Comparison of ENCODE assay signal across 24 cellular contexts in the genomic region with DNA sequence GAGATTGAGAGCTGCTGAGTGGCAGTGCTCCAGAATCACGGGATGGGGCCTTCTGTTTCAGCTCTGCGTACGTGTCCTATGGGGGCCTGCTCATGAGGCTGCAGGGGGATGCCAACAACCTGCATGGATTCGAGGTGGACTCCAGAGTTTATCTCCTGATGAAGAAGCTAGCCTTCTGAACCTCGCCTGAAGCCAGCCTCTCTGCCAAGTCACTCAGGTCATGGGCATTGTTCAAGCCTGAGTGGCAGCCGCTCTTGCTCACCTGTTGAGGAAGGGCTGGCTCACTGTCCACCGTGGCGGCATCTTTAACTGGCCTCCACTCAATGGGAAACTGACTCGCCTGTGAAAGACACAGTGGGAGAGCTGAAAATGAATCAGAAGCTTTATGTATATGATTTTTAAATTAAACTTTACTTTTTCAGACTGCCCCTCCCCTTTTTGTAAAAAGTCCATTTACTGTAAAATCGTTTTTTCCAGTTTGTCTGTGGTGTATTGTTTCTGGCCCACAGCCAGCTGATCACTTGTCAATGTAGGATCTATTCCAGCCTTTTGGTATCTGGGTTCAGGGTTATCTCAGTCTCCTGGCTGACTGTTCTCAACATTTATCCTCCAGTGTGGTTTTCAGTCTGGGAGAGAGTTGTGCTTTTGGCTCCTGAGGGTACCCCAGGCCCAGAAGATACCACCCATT. TPM values are rescaled to one million over a fixed set of nuclear protein-coding genes. Genes with fewer than 3 reads are reported as not detected.
DNase-seq lines count a peak whose midpoint lies in the region; ATAC-seq, FAIRE-seq and TF ChIP-seq lines count a peak whose summit lies in the region.
"Had no signal": no experiment of that assay in that cellular context is flagged by ENCODE, and none has a peak within 500 bp of the region (broad histone marks: within the 10 kb centered on the region; RNA-seq: fewer than 3 reads in every experiment).

No MANE protein-coding gene starts in this region.

- peak overlapping the region; percentile 50 for H3K27ac Mint-ChIP-seq in activated naive CD4-positive, alpha-beta T cell treated with anti-CD3 and anti-CD28 coated beads for 36 hours
- H3K27ac Mint-ChIP-seq in activated naive CD4-positive, alpha-beta T cell treated with anti-CD3 and anti-CD28 coated beads, Interleukin-2, amount 10 ng/mL, durations not matched to agents 7 days and 5 days, result no peak overlapping the region
- no peak overlapping the region for H3K27ac Mint-ChIP-seq in T-cell

- no peak for FAIRE-seq in kidney (lab: Jason Lieb, UNC)
- FAIRE-seq: GM19239 had no signal

- H3K4me3 Mint-ChIP-seq in activated naive CD4-positive, alpha-beta T cell treated with anti-CD3 and anti-CD28 coated beads for 36 hours, result no peak overlapping the region
- H3K4me3 Mint-ChIP-seq in activated naive CD4-positive, alpha-beta T cell treated with anti-CD3 and anti-CD28 coated beads, Interleukin-2, amount 10 ng/mL, durations not matched to agents 7 days and 5 days, result no peak overlapping the region
- H3K4me3 Mint-ChIP-seq in T-cell, result no peak overlapping the region
- H3K4me3 Mint-ChIP-seq: immature natural killer cell had no signal

- H3K27me3 ChIP-seq in ascending aorta, result no peaks in the 10 kb centered on the region
- H3K27me3 ChIP-seq in subcutaneous abdominal adipose tissue (ENCODE audit: control insufficient read depth in 5 of 5, insufficient read depth in 4 of 5, low read length in 5 of 5), result no peaks in the 10 kb centered on the region
- no peaks in the 10 kb centered on the region for H3K27me3 ChIP-seq in body of pancreas
- H3K27me3 ChIP-seq: stomach, vagina had no signal

- POLR2A ChIA-PET in T-cell (lab: Charles Lee), result no interaction called here

- 71 to 80% methylated on average over 5 to 10 of the region's 10 CpGs for WGBS in body of pancreas, 2 donors

- H3K36me3 ChIP-seq in ascending aorta (peaks cover 8 to 29% of the 10 kb centered on the region in 2 donors), kidney (ENCODE audit: control insufficient read depth in 1 of 2, insufficient read depth in 2 of 2, low read length in 2 of 2) (peaks cover 12 to 34% of the 10 kb centered on the region in 2 donors), subcutaneous abdominal adipose tissue (ENCODE audit: control insufficient read depth in 5 of 5, insufficient read depth in 5 of 5, low read length in 5 of 5) (peaks cover 7 to 30% (median 26%) of the 10 kb centered on the region in 5 donors), body of pancreas (replicated peaks in 1 of 2; ENCODE audit: insufficient read depth in 1 of 2, low read depth in 2 of 2) (peaks cover 0 to 7% of the 10 kb centered on the region in 2 donors)

- intact Hi-C loops in activated naive CD4-positive, alpha-beta T cell treated with anti-CD3 and anti-CD28 coated beads for 36 hours (cut with micrococcal nuclease), result no loop called here
- intact Hi-C loops in ascending aorta (cut with DNase I), result loop anchor here (5.0 to 10.0 kb wide), 2 partner anchors 344 to 407 kb away; partner anchors contain the start of gene MAGEF1
- intact Hi-C loops in kidney (cut with DNase I), result no loop called here
- intact Hi-C loops in body of pancreas (cut with DNase I), result no loop called here

- peaks cover 33% of the 10 kb centered on the region for H3K4me1 Mint-ChIP-seq in activated naive CD4-positive, alpha-beta T cell treated with anti-CD3 and anti-CD28 coated beads for 36 hours (ENCODE audit: low read depth)
- H3K4me1 Mint-ChIP-seq in activated naive CD4-positive, alpha-beta T cell treated with anti-CD3 and anti-CD28 coated beads, Interleukin-2, amount 10 ng/mL, durations not matched to agents 7 days and 5 days, result peaks cover 26% of the 10 kb centered on the region
- peaks cover 23 to 36% (median 32%) of the 10 kb centered on the region in 3 donors for H3K4me1 Mint-ChIP-seq in T-cell

- ATAC-seq in body of pancreas, result no peak
- no peak for ATAC-seq in T-cell (replicated peaks in 1 of 4)

- H3K27me3 Mint-ChIP-seq in activated naive CD4-positive, alpha-beta T cell treated with anti-CD3 and anti-CD28 coated beads for 36 hours (ENCODE audit: low read depth), result no peaks in the 10 kb centered on the region
- peaks cover 10% of the 10 kb centered on the region for H3K27me3 Mint-ChIP-seq in activated naive CD4-positive, alpha-beta T cell treated with anti-CD3 and anti-CD28 coated beads, Interleukin-2, amount 10 ng/mL, durations not matched to agents 7 days and 5 days
- H3K27me3 Mint-ChIP-seq in T-cell, result no peaks in the 10 kb centered on the region

- CTCF ChIA-PET in activated naive CD4-positive, alpha-beta T cell treated with anti-CD3 and anti-CD28 coated beads for 36 hours (lab: Charles Lee), result interaction anchor here (0.5 to 8.5 kb wide), 4 partner anchors 14 to 466 kb away, joined by 3 to 85 read pairs (median 4); no protein-coding TSS in a partner anchor
- CTCF ChIA-PET in activated naive CD4-positive, alpha-beta T cell treated with anti-CD3 and anti-CD28 coated beads, Interleukin-2, amount 10 ng/mL, durations not matched to agents 7 days and 5 days (lab: Charles Lee), result interaction anchor here (1.5 kb wide), 1 partner anchor 174 kb away, joined by 10 read pairs; no protein-coding TSS in a partner anchor
- CTCF ChIA-PET in T-cell (lab: Charles Lee), result interaction anchor here in 1 of 2 donors (0.7 kb wide), 1 partner anchor 51 kb away, joined by 3 read pairs; no protein-coding TSS in a partner anchor

- TF ChIP-seq POLR2A in body of pancreas (IDR thresholded peaks at IDR 0.05), result no peak

- no peaks in the 10 kb centered on the region for H3K9me3 ChIP-seq in ascending aorta
- no peaks in the 10 kb centered on the region for H3K9me3 ChIP-seq in kidney (ENCODE audit: control insufficient read depth in 1 of 2, low read length in 2 of 2)
- no peaks in the 10 kb centered on the region for H3K9me3 ChIP-seq in subcutaneous abdominal adipose tissue (ENCODE audit: control insufficient read depth in 5 of 5, low read length in 5 of 5)
- H3K9me3 ChIP-seq in body of pancreas, result no peaks in the 10 kb centered on the region
- H3K9me3 ChIP-seq: stomach, vagina had no signal

- H3K9me3 Mint-ChIP-seq in activated naive CD4-positive, alpha-beta T cell treated with anti-CD3 and anti-CD28 coated beads for 36 hours, result no peaks in the 10 kb centered on the region
- no peaks in the 10 kb centered on the region for H3K9me3 Mint-ChIP-seq in activated naive CD4-positive, alpha-beta T cell treated with anti-CD3 and anti-CD28 coated beads, Interleukin-2, amount 10 ng/mL, durations not matched to agents 7 days and 5 days
- no peaks in the 10 kb centered on the region for H3K9me3 Mint-ChIP-seq in T-cell
- H3K9me3 Mint-ChIP-seq: CD4-positive, CD25-positive, alpha-beta regulatory T cell; immature natural killer cell had no signal

- H3K9ac ChIP-seq in kidney (ENCODE audit: low read length in 2 of 2) (no peak overlapping the region), subcutaneous abdominal adipose tissue (ENCODE audit: low read length in 5 of 5) (no peak overlapping the region)

- H3K4me1 ChIP-seq in ascending aorta, result peaks cover 19 to 28% of the 10 kb centered on the region in 2 donors
- peaks cover 0 to 4% of the 10 kb centered on the region in 2 donors for H3K4me1 ChIP-seq in kidney (ENCODE audit: control insufficient read depth in 1 of 2, insufficient read depth in 1 of 2, low read depth in 1 of 2, low read length in 2 of 2)
- H3K4me1 ChIP-seq in subcutaneous abdominal adipose tissue (ENCODE audit: control insufficient read depth in 5 of 5, insufficient read depth in 5 of 5, low read length in 5 of 5), result peaks cover 0 to 34% (median 25%) of the 10 kb centered on the region in 5 donors
- peaks cover 34% of the 10 kb centered on the region for H3K4me1 ChIP-seq in body of pancreas

- peaks cover 44% of the 10 kb centered on the region for H3K36me3 Mint-ChIP-seq in activated naive CD4-positive, alpha-beta T cell treated with anti-CD3 and anti-CD28 coated beads for 36 hours (ENCODE audit: low read depth)
- H3K36me3 Mint-ChIP-seq in activated naive CD4-positive, alpha-beta T cell treated with anti-CD3 and anti-CD28 coated beads, Interleukin-2, amount 10 ng/mL, durations not matched to agents 7 days and 5 days, result peaks cover 46% of the 10 kb centered on the region
- peaks cover 32% of the 10 kb centered on the region for H3K36me3 Mint-ChIP-seq in T-cell

- TF ChIP-seq CTCF in ascending aorta (IDR thresholded peaks at IDR 0.05) (no peak), kidney (IDR thresholded peaks at IDR 0.05; ENCODE audit: borderline replicate concordance, extremely low read depth, insufficient read depth) (no peak), body of pancreas (IDR thresholded peaks at IDR 0.05) (no peak)

- H3K27ac ChIP-seq in ascending aorta, result peak overlapping the region; percentile 75 to 80
- no peak overlapping the region for H3K27ac ChIP-seq in kidney (ENCODE audit: low read depth in 2 of 2, low read length in 2 of 2)
- peak overlapping the region; percentile 74 for H3K27ac ChIP-seq in subcutaneous abdominal adipose tissue (ENCODE audit: low read depth, low read length)
- peak overlapping the region in 1 of 4 donors; percentile 34 for H3K27ac ChIP-seq in body of pancreas

- no peak for DNase-seq in activated naive CD4-positive, alpha-beta T cell treated with anti-CD3 and anti-CD28 coated beads for 36 hours
- DNase-seq in activated naive CD4-positive, alpha-beta T cell treated with anti-CD3 and anti-CD28 coated beads, Interleukin-2, amount 10 ng/mL, durations not matched to agents 7 days and 5 days, result no peak
- DNase-seq in ascending aorta (ENCODE audit: low spot score in 2 of 2), result no peak
- DNase-seq in kidney, result peak; percentile 4
- no peak for DNase-seq in NCI-H446 treated with DMSO at 0.1 percent for 48 hours (lab: John Stamatoyannopoulos, UW)
- DNase-seq in body of pancreas, result no peak
- no peak for DNase-seq in T-cell
- DNase-seq: CD4-positive, CD25-positive, alpha-beta regulatory T cell; DMS153; effector CD4-positive, alpha-beta T cell; GF-D8; GOT3; immature natural killer cell; NCI-H1105 treated with DMSO at 0.1 percent for 48 hours; NCI-H69; OCI-M1; SHP77 treated with DMSO at 0.1 percent for 48 hours; stimulated activated CD4-positive, alpha-beta T cell treated with anti-CD3 and anti-CD28 coated beads, Interleukin-2, amount 100 ng/mL, for 24 hours; T-helper 2 cell had no signal

- H3K4me3 ChIP-seq in ascending aorta (no peak overlapping the region), kidney (ENCODE audit: low read length in 2 of 2) (no peak overlapping the region), subcutaneous abdominal adipose tissue (ENCODE audit: low read depth in 1 of 5, low read length in 5 of 5) (no peak overlapping the region), body of pancreas (no peak overlapping the region)
- H3K4me3 ChIP-seq: stomach, vagina had no signal

RNA-seq across cellular contexts. Expression of gene POLR2H, which starts 6.8 kb away (rescaled TPM):
- total RNA-seq in activated naive CD4-positive, alpha-beta T cell treated with anti-CD3 and anti-CD28 coated beads for 36 hours, result 10 to 100 TPM; 76.5 to 89.9 TPM
- total RNA-seq in ascending aorta (26.0 TPM), kidney (82.0 TPM), body of pancreas (100 to 1,000 TPM in 1 of 2 donors, 10 to 100 TPM in 1; 32.4 to 137 TPM), T-cell (10 to 100 TPM; 33.0 to 75.1 (median 53.3) TPM)
- 157 TPM for polyA plus RNA-seq in kidney (ENCODE audit: insufficient read depth, low read depth, low replicate concordance)

RNA-seq across cellular contexts. Expression of gene CLCN2, which starts 6.9 kb away (rescaled TPM):
- 1 to 10 TPM; 2.9 TPM for total RNA-seq in activated naive CD4-positive, alpha-beta T cell treated with anti-CD3 and anti-CD28 coated beads for 36 hours
- total RNA-seq in ascending aorta (31.2 TPM), kidney (10.4 TPM), body of pancreas (10 to 100 TPM in 1 of 2 donors, 1 to 10 TPM in 1; 7.5 to 12.2 TPM), T-cell (1 to 10 TPM; 3.2 to 5.9 (median 4.6) TPM)
- 6.4 TPM for polyA plus RNA-seq in kidney (ENCODE audit: insufficient read depth, low read depth, low replicate concordance)

RNA-seq across cellular contexts. Expression of gene THPO, which starts 9.7 kb away (rescaled TPM):
- total RNA-seq in activated naive CD4-positive, alpha-beta T cell treated with anti-CD3 and anti-CD28 coated beads for 36 hours, result not detected
- total RNA-seq in ascending aorta (not detected), kidney (0.85 TPM), body of pancreas (not detected), T-cell (not detected)
- 5.7 TPM for polyA plus RNA-seq in kidney (ENCODE audit: insufficient read depth, low read depth, low replicate concordance)
- total RNA-seq: CD4-positive, CD25-positive, alpha-beta regulatory T cell; lung microvascular endothelial cell; stomach had no signal
- polyA plus RNA-seq: CD4-positive, CD25-positive, alpha-beta regulatory T cell; immature natural killer cell had no signal

RNA-seq across cellular contexts. Expression of gene CHRD, which starts 11.6 kb away (rescaled TPM):
- total RNA-seq in activated naive CD4-positive, alpha-beta T cell treated with anti-CD3 and anti-CD28 coated beads for 36 hours, result not detected
- 172 TPM for total RNA-seq in ascending aorta
- 16.8 TPM for total RNA-seq in kidney
- 18.6 TPM for polyA plus RNA-seq in kidney (ENCODE audit: insufficient read depth, low read depth, low replicate concordance)
- total RNA-seq in body of pancreas, result 10 to 100 TPM; 47.2 to 50.4 TPM
- under 1 TPM in 1 of 5 donors, not detected in 4; 0.28 TPM for total RNA-seq in T-cell
- total RNA-seq: CD4-positive, CD25-positive, alpha-beta regulatory T cell had no signal
- polyA plus RNA-seq: CD4-positive, CD25-positive, alpha-beta regulatory T cell; immature natural killer cell had no signal

RNA-seq across cellular contexts. Expression of gene FAM131A, which starts 30.9 kb away (rescaled TPM):
- 1 to 10 TPM; 3.8 to 5.0 TPM for total RNA-seq in activated naive CD4-positive, alpha-beta T cell treated with anti-CD3 and anti-CD28 coated beads for 36 hours
- total RNA-seq in ascending aorta (47.7 TPM), kidney (20.1 TPM), body of pancreas (10 to 100 TPM; 11.5 to 13.5 TPM), T-cell (10 to 100 TPM in 3 of 5 donors, 1 to 10 TPM in 2; 8.3 to 13.8 (median 11.9) TPM)
- 14.0 TPM for polyA plus RNA-seq in kidney (ENCODE audit: insufficient read depth, low read depth, low replicate concordance)

Comparison
In these comparisons a context has a peak if more than half of its experiments do, and no peak if none do; other contexts are left out.
1. H3K27ac ChIP-seq: peak in ascending aorta (2 of 2) and subcutaneous abdominal adipose tissue (single experiment); none in kidney (0 of 2).